ENCODE assay signal across 2 cellular contexts in genomic region chr10:78194539-78195402, GRCh38.
TF ChIP-seq lines count a peak whose summit lies in the region.

No MANE protein-coding gene starts in this region.

TF ChIP-seq in HCT116, 20 proteins besides CTCF, POLR2A, EP300 and RAD21 (continued from another document):
- no peak for TF ChIP-seq ZNF274 (IDR thresholded peaks at IDR 0.05; ENCODE audit: low read depth, low read length)
- TF ChIP-seq EGR1 (IDR thresholded peaks at IDR 0.05; ENCODE audit: low read depth) = no peak
TF ChIP-seq in HCT116: peak in this region for 1.

TF ChIP-seq in SK-N-SH, 30 proteins besides CTCF, POLR2A, EP300 and RAD21 (continued from another document):
- no peak for TF ChIP-seq YY1 (IDR thresholded peaks at IDR 0.05; ENCODE audit: low read depth)
- no peak for TF ChIP-seq GABPA (IDR thresholded peaks at IDR 0.05; ENCODE audit: low read depth)
- peak; percentile 11; the same call in 1 of the 2 replicates for TF ChIP-seq RCOR1 (IDR thresholded peaks at IDR 0.05; ENCODE audit: low read length)
- no peak for TF ChIP-seq RXRA (IDR thresholded peaks at IDR 0.05; ENCODE audit: borderline replicate concordance, low read depth)
- no peak for TF ChIP-seq PBX3 (IDR thresholded peaks at IDR 0.05)
- TF ChIP-seq MAX (IDR thresholded peaks at IDR 0.05; ENCODE audit: low read depth) = no peak
- TF ChIP-seq FOXM1 (IDR thresholded peaks at IDR 0.05; ENCODE audit: low read depth) = no peak
- peak; percentile 53; the same call in 1 of the 2 replicates for TF ChIP-seq NFIC (IDR thresholded peaks at IDR 0.05; ENCODE audit: borderline replicate concordance)
- peak; percentile 40 for TF ChIP-seq CHD2 (IDR thresholded peaks at IDR 0.05; ENCODE audit: low read length, partially characterized antibody)
- TF ChIP-seq IRF3 (IDR thresholded peaks at IDR 0.05; ENCODE audit: low read depth, low read length) = no peak
- TF ChIP-seq USF2 (IDR thresholded peaks at IDR 0.05; ENCODE audit: borderline replicate concordance, low read depth, low read length) = no peak
- TF ChIP-seq JUND (IDR thresholded peaks at IDR 0.05) = no peak
- TF ChIP-seq SMC3 (IDR thresholded peaks at IDR 0.05; ENCODE audit: low read depth, low read length) = no peak
